ENCODE assay signal across 8 cellular contexts in genomic region chr10:116787893-116788665, GRCh38. TPM values are rescaled to one million over a fixed set of nuclear protein-coding genes. Genes with fewer than 3 reads are reported as not detected.
DNase-seq lines count a peak whose midpoint lies in the region; ATAC-seq and TF ChIP-seq lines count a peak whose summit lies in the region.

No MANE protein-coding gene starts in this region.

- H3K4me3 Mint-ChIP-seq in activated T-cell treated with anti-CD3 and anti-CD28 coated beads, Interleukin-2, amount 50 U/mL, for 72 hours = peak overlapping the region; percentile 57 to 61
- peak overlapping the region; percentile 42 for H3K4me3 Mint-ChIP-seq in nephron progenitor cell

- in situ Hi-C loops in Panc1 (cut with HindIII; ENCODE audit: low pct_unique_long_range_greater_than_20kb, low sequenced_read_pairs) = no loop called here

- peaks cover 21% of the 10 kb centered on the region for H3K4me1 Mint-ChIP-seq in activated T-cell treated with anti-CD3 and anti-CD28 coated beads, Interleukin-2, amount 50 U/mL, for 72 hours (ENCODE audit: low read depth)
- H3K4me1 Mint-ChIP-seq in nephron progenitor cell = peaks cover 4% of the 10 kb centered on the region

- peaks cover 0 to 6% of the 10 kb centered on the region in 2 donors for H3K36me3 Mint-ChIP-seq in activated T-cell treated with anti-CD3 and anti-CD28 coated beads, Interleukin-2, amount 50 U/mL, for 72 hours (ENCODE audit: insufficient read depth in 2 of 2)
- no peaks in the 10 kb centered on the region for H3K36me3 Mint-ChIP-seq in nephron progenitor cell (ENCODE audit: low read depth)

- intact Hi-C loops in Panc1 (cut with micrococcal nuclease; ENCODE audit: unreplicated experiment) = loop anchor here (1.0 to 2.0 kb wide), 2 partner anchors 106 to 161 kb away; no protein-coding TSS in a partner anchor

- DNase-seq in CD1c-positive myeloid dendritic cell (ENCODE audit: extremely low spot score) = peak; percentile 71
- peak; percentile 88 for DNase-seq in HK-2 (ENCODE audit: unreplicated experiment)
- DNase-seq in Panc1 (ENCODE audit: low read depth, low spot score) = no peak
- DNase-seq in activated T-cell treated with anti-CD3 and anti-CD28 coated beads, Interleukin-2, amount 50 U/mL, for 72 hours = peak; percentile 75 to 78
- DNase-seq in fibroblast of peridontal ligament (ENCODE audit: extremely low read depth) = peak; percentile 65
- DNase-seq in nephron progenitor cell = peak; percentile 94
- DNase-seq in stimulated activated naive CD4-positive, alpha-beta T cell treated with Interleukin-2 at 50 U/mL for 16 hours (lab: John Stamatoyannopoulos, UW) = peak; percentile 54

- H3K27ac ChIP-seq in Panc1 (ENCODE audit: low read length) = no peak overlapping the region

- no peaks in the 10 kb centered on the region for H3K27me3 ChIP-seq in Panc1 (ENCODE audit: control insufficient read depth, insufficient read depth, low read length)

- peak overlapping the region; percentile 28 to 45 for H3K4me3 ChIP-seq in Panc1 (ENCODE audit: low read depth in 2 of 2, low read length in 2 of 2)

- H3K4me1 ChIP-seq in Panc1 (ENCODE audit: control insufficient read depth, insufficient read depth, low read length) = no peaks in the 10 kb centered on the region

- ATAC-seq in GM19397 (IDR thresholded peaks at IDR 0.05; ENCODE audit: unreplicated experiment) = peak; percentile 93
- ATAC-seq in Panc1 = peak; percentile 85
- peak; percentile 86 to 87 for ATAC-seq in activated T-cell treated with anti-CD3 and anti-CD28 coated beads, Interleukin-2, amount 50 U/mL, for 72 hours (replicated peaks in 1 of 2)

- H3K9me3 ChIP-seq in Panc1 (ENCODE audit: control insufficient read depth, insufficient read depth, low read depth, low read length) = no peaks in the 10 kb centered on the region

- TF ChIP-seq CTCF in Panc1 (IDR thresholded peaks at IDR 0.05) (peak; percentile 99), nephron progenitor cell (IDR thresholded peaks at IDR 0.05) (peak; percentile 99)

- H3K36me3 ChIP-seq in Panc1 (ENCODE audit: control insufficient read depth, insufficient read depth, low read length) = no peaks in the 10 kb centered on the region

- H3K9me3 Mint-ChIP-seq in activated T-cell treated with anti-CD3 and anti-CD28 coated beads, Interleukin-2, amount 50 U/mL, for 72 hours = no peaks in the 10 kb centered on the region
- H3K9me3 Mint-ChIP-seq in nephron progenitor cell = peaks cover 5% of the 10 kb centered on the region

- BruUV-seq in Panc1 (replicated peaks; lab: Mats Ljungman, UMichigan) = no TSS peak

- no peak overlapping the region for H3K27ac Mint-ChIP-seq in activated T-cell treated with anti-CD3 and anti-CD28 coated beads, Interleukin-2, amount 50 U/mL, for 72 hours
- no peak overlapping the region for H3K27ac Mint-ChIP-seq in nephron progenitor cell

- H3K27me3 Mint-ChIP-seq in activated T-cell treated with anti-CD3 and anti-CD28 coated beads, Interleukin-2, amount 50 U/mL, for 72 hours (ENCODE audit: low read depth) = peaks cover 39% of the 10 kb centered on the region
- peaks cover 56% of the 10 kb centered on the region for H3K27me3 Mint-ChIP-seq in nephron progenitor cell (ENCODE audit: low read depth, poor library complexity)

- CTCF ChIA-PET in Panc1 (lab: Charles Lee) = interaction anchor here (0.7 to 2.2 kb wide), 8 partner anchors 9 to 389 kb away, joined by 3 to 16 read pairs (median 8); no protein-coding TSS in a partner anchor

- POLR2A ChIA-PET in Panc1 (lab: Charles Lee) = no interaction called here

RNA-seq across cellular contexts. Expression of gene HSPA12A, which starts 45.7 kb away (rescaled TPM):
- total RNA-seq in Panc1 (2021; ENCODE audit: unreplicated experiment) = 7.7 TPM
- polyA plus RNA-seq in Panc1 (2012; ENCODE audit: insufficient read length) = 4.3 TPM
- under 1 TPM; 0.72 to 0.74 TPM for total RNA-seq in activated T-cell treated with anti-CD3 and anti-CD28 coated beads, Interleukin-2, amount 50 U/mL, for 72 hours
